8 cellular contexts compared by ENCODE assay signal in genomic region chr2:64311948-64312621, GRCh38.
A peak's percentile ranks its signal among the peaks of the same experiment; 100 is the strongest.
DNase-seq lines count a peak whose midpoint lies in the region; ATAC-seq and TF ChIP-seq lines count a peak whose summit lies in the region.

No MANE protein-coding gene starts in this region.

- H3K27me3 ChIP-seq in right lobe of liver, result no peaks in the 10 kb centered on the region
- H3K27me3 ChIP-seq in testis, result no peaks in the 10 kb centered on the region

- WGBS in right lobe of liver (ENCODE audit: insufficient coverage, low coverage, low lambda C conversion rate, missing lambda C conversion rate), result 38% methylated on average over 6 of the region's 13 CpGs
- 10 to 12% methylated on average over 13 of the region's 13 CpGs for WGBS in testis, 2 donors

- H3K4me3 ChIP-seq in right lobe of liver, result peak overlapping the region in 1 of 3 donors; percentile 28
- peak overlapping the region in 1 of 2 donors; percentile 7 for H3K4me3 ChIP-seq in testis

- H3K4me1 ChIP-seq in right lobe of liver (peaks cover 0 to 5% (median 2%) of the 10 kb centered on the region in 4 donors), testis (peaks cover 19% of the 10 kb centered on the region)

- TF ChIP-seq CTCF in GM12872 (IDR thresholded peaks at IDR 0.05; ENCODE audit: insufficient read depth, low read depth, low read length) (0 out of 3 replicates have a peak, but pooled peaks have one; percentile 8), right lobe of liver (IDR thresholded peaks at IDR 0.05) (peak; percentile 52 to 64 (median 63)), testis (IDR thresholded peaks at IDR 0.05) (peak in 1 of 3 experiments; percentile 64)

- DNase-seq in NCI-H526 treated with DMSO at 0.1 percent for 48 hours (lab: John Stamatoyannopoulos, UW) (peak; percentile 65), right lobe of liver (peak; percentile 77 to 85 (median 79)), testis (peak; percentile 92), T-helper 9 cell (no peak)
- no peak for DNase-seq in effector CD8-positive, alpha-beta T cell (lab: John Stamatoyannopoulos, UW)

- intact Hi-C loops in dendritic cell treated with granulocyte-macrophage colony-stimulating factor and Interleukin-4, amounts not matched to agents 40 ng/mL and 50 ng/mL, for 4 days (cut with micrococcal nuclease), result loop anchor here (5.0 to 10.0 kb wide), 2 partner anchors 47 to 265 kb away; no protein-coding TSS in a partner anchor
- intact Hi-C loops in right lobe of liver (cut with DNase I) (no loop called here), testis (cut with DNase I; ENCODE audit: low total_unique reads) (no loop called here)

- H3K36me3 ChIP-seq in right lobe of liver (no peaks in the 10 kb centered on the region), testis (ENCODE audit: low read depth, missing control alignments) (no peaks in the 10 kb centered on the region)

- H3K9me3 ChIP-seq in right lobe of liver (no peaks in the 10 kb centered on the region), testis (no peaks in the 10 kb centered on the region)

- H3K4me3 Mint-ChIP-seq in dendritic cell treated with granulocyte-macrophage colony-stimulating factor and Interleukin-4, amounts not matched to agents 40 ng/mL and 50 ng/mL, for 4 days, result no peak overlapping the region

- no peaks in the 10 kb centered on the region for H3K36me3 Mint-ChIP-seq in dendritic cell treated with granulocyte-macrophage colony-stimulating factor and Interleukin-4, amounts not matched to agents 40 ng/mL and 50 ng/mL, for 4 days (ENCODE audit: low read depth)

- H3K9me3 Mint-ChIP-seq in dendritic cell treated with granulocyte-macrophage colony-stimulating factor and Interleukin-4, amounts not matched to agents 40 ng/mL and 50 ng/mL, for 4 days, result no peaks in the 10 kb centered on the region

- peak overlapping the region; percentile 25 for H3K27ac Mint-ChIP-seq in dendritic cell treated with granulocyte-macrophage colony-stimulating factor and Interleukin-4, amounts not matched to agents 40 ng/mL and 50 ng/mL, for 4 days

- H3K27ac ChIP-seq in right lobe of liver (peak overlapping the region; percentile 16 to 47 (median 40)), testis (peak overlapping the region; percentile 66 to 69)

- H3K4me1 Mint-ChIP-seq in dendritic cell treated with granulocyte-macrophage colony-stimulating factor and Interleukin-4, amounts not matched to agents 40 ng/mL and 50 ng/mL, for 4 days (ENCODE audit: low read depth), result peaks cover 24% of the 10 kb centered on the region

- ATAC-seq in right lobe of liver (peak; percentile 98 to 99 (median 98)), HG03442 (IDR thresholded peaks at IDR 0.05; ENCODE audit: unreplicated experiment) (no peak)

- no peak for TF ChIP-seq POLR2A in right lobe of liver (IDR thresholded peaks at IDR 0.05)
- no peak for TF ChIP-seq POLR2A in testis (IDR thresholded peaks at IDR 0.05)

- peaks cover 3% of the 10 kb centered on the region for H3K27me3 Mint-ChIP-seq in dendritic cell treated with granulocyte-macrophage colony-stimulating factor and Interleukin-4, amounts not matched to agents 40 ng/mL and 50 ng/mL, for 4 days

Comparison
In these comparisons a context has a peak if more than half of its experiments do, and no peak if none do; other contexts are left out.
1. DNase-seq: peak in NCI-H526 treated with DMSO at 0.1 percent for 48 hours (single experiment), right lobe of liver (3 of 3) and testis (single experiment); none in T-helper 9 cell (single experiment) and effector CD8-positive, alpha-beta T cell (single experiment).